Comparison of ENCODE assay signal across 17 cellular contexts in the genomic region with DNA sequence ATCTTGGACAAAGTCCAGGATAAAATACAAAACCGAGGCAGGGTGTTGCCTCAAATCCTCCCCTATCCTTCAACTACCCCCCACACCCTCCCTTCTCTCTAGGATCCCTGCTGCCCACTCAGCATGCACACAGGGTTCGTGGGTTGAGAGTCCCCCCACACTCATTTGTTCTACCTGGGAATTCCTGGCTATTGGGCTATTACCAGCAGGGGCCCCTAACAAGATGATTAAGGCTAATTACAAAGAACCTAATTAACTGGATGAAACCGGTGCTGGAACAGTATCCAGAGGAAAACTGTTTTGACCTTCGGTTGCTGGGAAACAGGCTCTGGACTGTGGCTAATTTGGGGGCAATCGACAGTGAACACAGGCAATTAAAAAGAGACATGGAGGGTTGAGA. TPM values are rescaled to one million over a fixed set of nuclear protein-coding genes. Genes with fewer than 3 reads are reported as not detected.
"Had no signal": no experiment of that assay in that cellular context is flagged by ENCODE, and none has a peak within 500 bp of the region (broad histone marks: within the 10 kb centered on the region; RNA-seq: fewer than 3 reads in every experiment).

No MANE protein-coding gene starts in this region.

- H3K27me3 ChIP-seq: gastroesophageal sphincter, suprapubic skin had no signal

- H3K9me3 ChIP-seq: gastroesophageal sphincter, lower lobe of right lung, mucosa of descending colon, psoas muscle, suprapubic skin had no signal

- H3K27me3 Mint-ChIP-seq: activated CD4-positive, alpha-beta memory T cell treated with anti-CD3 and anti-CD28 coated beads, Interleukin-2, amount 10 ng/mL, durations not matched to agents 7 days and 5 days; activated CD4-positive, alpha-beta T cell treated with anti-CD3 and anti-CD28 coated beads for 36 hours; naive thymus-derived CD8-positive, alpha-beta T cell; type B pancreatic cell had no signal

- H3K27ac ChIP-seq: lower lobe of right lung, psoas muscle, suprapubic skin had no signal

- ATAC-seq: activated CD4-positive, alpha-beta T cell treated with anti-CD3 and anti-CD28 coated beads for 36 hours; lower lobe of right lung; mucosa of descending colon; naive thymus-derived CD8-positive, alpha-beta T cell had no signal

- H3K27ac Mint-ChIP-seq: activated CD4-positive, alpha-beta memory T cell treated with anti-CD3 and anti-CD28 coated beads, Interleukin-2, amount 10 ng/mL, durations not matched to agents 7 days and 5 days; activated CD4-positive, alpha-beta T cell treated with anti-CD3 and anti-CD28 coated beads for 36 hours; activated naive CD4-positive, alpha-beta T cell treated with anti-CD3 and anti-CD28 coated beads for 36 hours; activated T-helper 1 cell treated with anti-CD3 and anti-CD28 coated beads, Interleukin-12 subunit alpha, Interleukin-12 subunit beta, Interleukin-2, Interleukin-4 antibody, amounts not matched to agents 30 ng/mL and 10 ng/mL and 1 ng/mL, durations not matched to agents 14 hours and 24 hours and 36 hours; type B pancreatic cell had no signal

- H3K9me3 Mint-ChIP-seq: activated CD4-positive, alpha-beta memory T cell treated with anti-CD3 and anti-CD28 coated beads, Interleukin-2, amount 10 ng/mL, durations not matched to agents 7 days and 5 days; activated naive CD4-positive, alpha-beta T cell treated with anti-CD3 and anti-CD28 coated beads for 36 hours; activated T-helper 1 cell treated with anti-CD3 and anti-CD28 coated beads, Interleukin-12 subunit alpha, Interleukin-12 subunit beta, Interleukin-2, Interleukin-4 antibody, amounts not matched to agents 30 ng/mL and 10 ng/mL and 1 ng/mL, durations not matched to agents 14 hours and 24 hours and 36 hours; naive thymus-derived CD8-positive, alpha-beta T cell; type B pancreatic cell had no signal

- DNase-seq: activated CD4-positive, alpha-beta memory T cell treated with anti-CD3 and anti-CD28 coated beads, Interleukin-2, amount 10 ng/mL, durations not matched to agents 7 days and 5 days; activated CD4-positive, alpha-beta T cell treated with anti-CD3 and anti-CD28 coated beads for 36 hours; activated naive CD4-positive, alpha-beta T cell treated with anti-CD3 and anti-CD28 coated beads for 36 hours; central memory CD4-positive, alpha-beta T cell; cortex of kidney; lower lobe of right lung; mucosa of descending colon; naive thymus-derived CD8-positive, alpha-beta T cell; occipital lobe; psoas muscle; stimulated activated CD4-positive, alpha-beta T cell treated with anti-CD3 and anti-CD28 coated beads, Interleukin-2, amount 100 ng/mL, for 48 hours; stimulated activated naive CD4-positive, alpha-beta T cell treated with Interleukin-2 at 50 U/mL for 16 hours; T1000 had no signal

- H3K4me1 Mint-ChIP-seq: activated CD4-positive, alpha-beta memory T cell treated with anti-CD3 and anti-CD28 coated beads, Interleukin-2, amount 10 ng/mL, durations not matched to agents 7 days and 5 days had no signal

- H3K4me3 ChIP-seq: gastroesophageal sphincter, lower lobe of right lung, mucosa of descending colon, psoas muscle, suprapubic skin had no signal

- H3K4me3 Mint-ChIP-seq: activated CD4-positive, alpha-beta memory T cell treated with anti-CD3 and anti-CD28 coated beads, Interleukin-2, amount 10 ng/mL, durations not matched to agents 7 days and 5 days; activated CD4-positive, alpha-beta T cell treated with anti-CD3 and anti-CD28 coated beads for 36 hours; activated naive CD4-positive, alpha-beta T cell treated with anti-CD3 and anti-CD28 coated beads for 36 hours; activated T-helper 1 cell treated with anti-CD3 and anti-CD28 coated beads, Interleukin-12 subunit alpha, Interleukin-12 subunit beta, Interleukin-2, Interleukin-4 antibody, amounts not matched to agents 30 ng/mL and 10 ng/mL and 1 ng/mL, durations not matched to agents 14 hours and 24 hours and 36 hours; naive thymus-derived CD8-positive, alpha-beta T cell; type B pancreatic cell had no signal

RNA-seq across cellular contexts. Expression of gene GUCA1B, which starts 55.8 kb away (rescaled TPM):
- total RNA-seq: occipital lobe had no signal
- polyA plus RNA-seq: naive thymus-derived CD8-positive, alpha-beta T cell had no signal
